Comparison of ENCODE assay signal across 12 cellular contexts in genomic region chr14:101005447-101005846, GRCh38.
DNase-seq lines count a peak whose midpoint lies in the region; ATAC-seq and TF ChIP-seq lines count a peak whose summit lies in the region.
"Had no signal": no experiment of that assay in that cellular context is flagged by ENCODE, and none has a peak within 500 bp of the region (broad histone marks: within the 10 kb centered on the region; RNA-seq: fewer than 3 reads in every experiment).

No MANE protein-coding gene starts in this region.

- peak overlapping the region; percentile 30 for H3K18ac ChIP-seq in neuronal stem cell (ENCODE audit: low read length)

- DNase-seq in AG08396 (ENCODE audit: low spot score) (peak; percentile 3), KBM-7 (peak; percentile 30), neuronal stem cell (ENCODE audit: low spot score) (no peak), NCI-H1436 (lab: John Stamatoyannopoulos, UW) (no peak), NCI-H345 (lab: John Stamatoyannopoulos, UW) (no peak), NCI-H2196 treated with DMSO at 0.1 percent for 48 hours (lab: John Stamatoyannopoulos, UW; ENCODE audit: unreplicated experiment) (no peak)
- DNase-seq: activated naive CD4-positive, alpha-beta T cell treated with anti-CD3 and anti-CD28 coated beads, Interleukin-2, amount 50 U/mL, for 16 hours; naive thymus-derived CD8-positive, alpha-beta T cell; PC-9; small intestine had no signal

- WGBS in gastroesophageal sphincter (ENCODE audit: low coverage in 1 of 2), 2 donors: 78% methylated on average over 7 of the region's 10 CpGs; no CpG with 5 or more reads in 1 of the 2 donors
- no CpG with 5 or more reads among the region's 10 CpGs for WGBS in neuronal stem cell (ENCODE audit: extremely low coverage in 2 of 2, insufficient read length in 2 of 2, insufficient replicate concordance in 1 of 2), 2 donors

- no peak for TF ChIP-seq CTCF in gastroesophageal sphincter (IDR thresholded peaks at IDR 0.05)

- no peak overlapping the region for H2AK5ac ChIP-seq in neuronal stem cell (ENCODE audit: low read depth, low read length)

- ATAC-seq in gastroesophageal sphincter: peak; percentile 60
- ATAC-seq in GM21529 (IDR thresholded peaks at IDR 0.05; ENCODE audit: unreplicated experiment): no peak
- ATAC-seq: naive thymus-derived CD8-positive, alpha-beta T cell had no signal

- in situ Hi-C loops in KBM-7 (cut with MboI; ENCODE audit: low pct_unique_long_range_greater_than_20kb, low sequenced_read_pairs): no loop called here

- no peak overlapping the region for H3K4ac ChIP-seq in neuronal stem cell (ENCODE audit: low read length)

- no peak overlapping the region for H3K9ac ChIP-seq in neuronal stem cell (ENCODE audit: low read depth, low read length, poor library complexity)

- H3K4me3 ChIP-seq in gastroesophageal sphincter: no peak overlapping the region
- H3K4me3 ChIP-seq in neuronal stem cell (ENCODE audit: low read length in 2 of 2): no peak overlapping the region
- H3K4me3 ChIP-seq: PC-9 had no signal

- H2BK12ac ChIP-seq in neuronal stem cell (ENCODE audit: low read length): no peak overlapping the region

- no peak overlapping the region for H4K91ac ChIP-seq in neuronal stem cell (ENCODE audit: low read depth, low read length, poor library complexity)

- H3K9me3 ChIP-seq in gastroesophageal sphincter: no peaks in the 10 kb centered on the region
- H3K9me3 ChIP-seq in neuronal stem cell (replicated peaks in 1 of 2; ENCODE audit: control insufficient read depth in 2 of 2, insufficient read depth in 1 of 2, low read depth in 1 of 2, low read length in 2 of 2): no peaks in the 10 kb centered on the region

- H3K27me3 ChIP-seq in gastroesophageal sphincter: peaks cover 14% of the 10 kb centered on the region
- peaks cover 0 to 6% (median 0%) of the 10 kb centered on the region in 3 experiments for H3K27me3 ChIP-seq in neuronal stem cell (ENCODE audit: control insufficient read depth in 3 of 3, insufficient read depth in 3 of 3, low read depth in 1 of 3, low read length in 3 of 3)

- H2BK15ac ChIP-seq in neuronal stem cell (ENCODE audit: low read length): no peak overlapping the region

- H2AFZ ChIP-seq in neuronal stem cell (ENCODE audit: low read length): peak overlapping the region; percentile 68
- H2AFZ ChIP-seq: PC-9 had no signal

- no peak for TF ChIP-seq EP300 in gastroesophageal sphincter (IDR thresholded peaks at IDR 0.05)

- no peak overlapping the region for H3K27ac ChIP-seq in gastroesophageal sphincter
- H3K27ac ChIP-seq in neuronal stem cell (replicated peaks; ENCODE audit: low read length): no peak overlapping the region
- H3K27ac ChIP-seq: PC-9 had no signal

- H3K36me3 ChIP-seq in gastroesophageal sphincter: no peaks in the 10 kb centered on the region
- H3K36me3 ChIP-seq in neuronal stem cell (replicated peaks in 1 of 2; ENCODE audit: control insufficient read depth in 2 of 2, insufficient read depth in 2 of 2, low read length in 2 of 2): no peaks in the 10 kb centered on the region

- no peaks in the 10 kb centered on the region for H3K79me1 ChIP-seq in neuronal stem cell (ENCODE audit: low read depth, low read length)

- H4K8ac ChIP-seq in neuronal stem cell (ENCODE audit: low read depth, low read length): no peak overlapping the region

- no peak overlapping the region for H3K23ac ChIP-seq in neuronal stem cell (ENCODE audit: low read depth, low read length, poor library complexity)

- no peak overlapping the region for H2BK120ac ChIP-seq in neuronal stem cell (ENCODE audit: low read depth, low read length)

- no peak for TF ChIP-seq POLR2A in gastroesophageal sphincter (IDR thresholded peaks at IDR 0.05)

- no peak overlapping the region for H2BK5ac ChIP-seq in neuronal stem cell (ENCODE audit: low read length)

- H3K4me1 ChIP-seq in gastroesophageal sphincter: no peaks in the 10 kb centered on the region
- H3K4me1 ChIP-seq in neuronal stem cell (ENCODE audit: control insufficient read depth in 2 of 2, insufficient read depth in 1 of 2, low read depth in 1 of 2, low read length in 2 of 2): peaks cover 0 to 2% of the 10 kb centered on the region in 2 donors

- H3K14ac ChIP-seq in neuronal stem cell (ENCODE audit: low read length): no peak overlapping the region

- no peak overlapping the region for H3K4me2 ChIP-seq in neuronal stem cell (ENCODE audit: insufficient read depth, low read length, poor library complexity, severe bottlenecking)
- H3K4me2 ChIP-seq: PC-9 had no signal

Comparison
In these comparisons a context has a peak if more than half of its experiments do, and no peak if none do; other contexts are left out.
1. DNase-seq: peak in AG08396 (single experiment) and KBM-7 (single experiment); none in neuronal stem cell (single experiment), NCI-H1436 (single experiment), NCI-H345 (single experiment) and NCI-H2196 treated with DMSO at 0.1 percent for 48 hours (single experiment).